ENCODE assay signal across 8 cellular contexts in genomic region chr22:28441720-28442263, GRCh38.
DNase-seq lines count a peak whose midpoint lies in the region; ATAC-seq and TF ChIP-seq lines count a peak whose summit lies in the region.

No MANE protein-coding gene starts in this region.

- peak overlapping the region; percentile 65 to 87 for H3K4me3 ChIP-seq in DND-41 (ENCODE audit: low read depth in 1 of 2, low read length in 2 of 2)
- H3K4me3 ChIP-seq in WI38 (ENCODE audit: low read depth, low read length) = peak overlapping the region; percentile 55
- peak overlapping the region; percentile 45 for H3K4me3 ChIP-seq in prostate gland

- H3K79me2 ChIP-seq in DND-41 (ENCODE audit: insufficient read depth, low read length) = peaks cover 65% of the 10 kb centered on the region

- H3K4me1 ChIP-seq in DND-41 (ENCODE audit: insufficient read depth, low read length) (peaks cover 57% of the 10 kb centered on the region), prostate gland (replicated peaks) (peaks cover 6% of the 10 kb centered on the region)

- TF ChIP-seq CTCF in DND-41 (IDR thresholded peaks at IDR 0.05; ENCODE audit: borderline replicate concordance, extremely low read depth, low read length, poor library complexity, severe bottlenecking) (no peak), WI38 (IDR thresholded peaks at IDR 0.05; ENCODE audit: low read depth, low read length) (no peak), prostate gland (IDR thresholded peaks at IDR 0.05) (no peak)

- H4K20me1 ChIP-seq in DND-41 (ENCODE audit: insufficient read depth, low read length) = peaks cover 4% of the 10 kb centered on the region; the same call in 1 of the 2 replicates

- H3K27ac ChIP-seq in DND-41 (ENCODE audit: low read length) (peak overlapping the region; percentile 77), prostate gland (peak overlapping the region; percentile 62 to 67)

- DNase-seq in DND-41 (no peak), globus pallidus (ENCODE audit: low spot score) (peak; percentile 50), prostate gland (ENCODE audit: low spot score) (peak; percentile 23), NCI-H2029 (lab: John Stamatoyannopoulos, UW) (no peak), dedifferentiated amniotic fluid mesenchymal stem cell (ENCODE audit: extremely low spot score) (no peak)
- no peak for DNase-seq in activated CD4-positive, CD25-positive, alpha-beta regulatory T cell (lab: John Stamatoyannopoulos, UW)

- no peak for TF ChIP-seq POLR2A in prostate gland (IDR thresholded peaks at IDR 0.05)

- WGBS in prostate gland = 6% methylated on average over 16 of the region's 16 CpGs

- peak overlapping the region; percentile 78 for H3K4me2 ChIP-seq in DND-41 (ENCODE audit: insufficient read depth, low read length)

- H3K27me3 ChIP-seq in DND-41 (ENCODE audit: insufficient read depth, low read length, poor library complexity) (no peaks in the 10 kb centered on the region), prostate gland (replicated peaks; ENCODE audit: insufficient read depth) (no peaks in the 10 kb centered on the region)

- H3K36me3 ChIP-seq in DND-41 (ENCODE audit: insufficient read depth, low read length) (no peaks in the 10 kb centered on the region), prostate gland (no peaks in the 10 kb centered on the region)

- ATAC-seq in DND-41 (ENCODE audit: insufficient read depth, low read depth) (peak; percentile 11; the same call in 1 of the 3 replicates), HG03520 (IDR thresholded peaks at IDR 0.05; ENCODE audit: unreplicated experiment) (no peak)

- peak overlapping the region; percentile 73 for H2AFZ ChIP-seq in DND-41 (ENCODE audit: low read depth, low read length)

- H3K9ac ChIP-seq in DND-41 (ENCODE audit: low read depth, low read length) = peak overlapping the region; percentile 84

- intact Hi-C loops in prostate gland (cut with DNase I) = loop anchor here (5.0 kb wide), 2 partner anchors 386 to 389 kb away; no protein-coding TSS in a partner anchor

- H3K9me3 ChIP-seq in DND-41 (ENCODE audit: insufficient read depth, low read length, severe bottlenecking) (no peaks in the 10 kb centered on the region), prostate gland (no peaks in the 10 kb centered on the region)

Comparison
In these comparisons a context has a peak if more than half of its experiments do, and no peak if none do; other contexts are left out.
1. DNase-seq: peak in globus pallidus (single experiment) and prostate gland (single experiment); none in DND-41 (single experiment), NCI-H2029 (single experiment), dedifferentiated amniotic fluid mesenchymal stem cell (single experiment) and activated CD4-positive, CD25-positive, alpha-beta regulatory T cell (0 of 4).
2. Peak in every context shown above with its lines, with median percentiles within 50 percentile points of each other: H3K4me3 ChIP-seq.